In genomic region chr2:216694201-216694825, GRCh38 we compare ENCODE assay signal across 8 cellular contexts. TPM values are rescaled to one million over a fixed set of nuclear protein-coding genes. Genes with fewer than 3 reads are reported as not detected.
DNase-seq lines count a peak whose midpoint lies in the region; ATAC-seq lines count a peak whose summit lies in the region.

No MANE protein-coding gene starts in this region.

- H3K4me3 Mint-ChIP-seq in immature natural killer cell, result peak overlapping the region in 2 of 5 donors; percentile 42 to 55

- DNase-seq in DMS79 treated with DMSO at 0.1 percent for 48 hours (lab: John Stamatoyannopoulos, UW), result peak; percentile 57
- DNase-seq in NCI-H2107 (lab: John Stamatoyannopoulos, UW), result peak; percentile 77
- peak; percentile 18 for DNase-seq in activated naive CD4-positive, alpha-beta T cell treated with Interleukin-2 at 50 U/mL for 16 hours
- peak; percentile 57 for DNase-seq in glomerular visceral epithelial cell (ENCODE audit: extremely low spot score)
- DNase-seq in occipital lobe (lab: John Stamatoyannopoulos, UW), result peak; percentile 47
- no peak for DNase-seq in immature natural killer cell

- H3K9me3 Mint-ChIP-seq in immature natural killer cell, result no peaks in the 10 kb centered on the region

- peaks cover 23 to 28% (median 25%) of the 10 kb centered on the region in 3 donors for H3K27me3 Mint-ChIP-seq in immature natural killer cell (ENCODE audit: low read depth in 3 of 3)

- H3K4me1 Mint-ChIP-seq in immature natural killer cell, result peaks cover 24 to 29% of the 10 kb centered on the region in 2 donors

- ATAC-seq in HG03571 (IDR thresholded peaks at IDR 0.05; ENCODE audit: unreplicated experiment) (no peak), GM18520 (IDR thresholded peaks at IDR 0.05; ENCODE audit: unreplicated experiment) (no peak)

- H3K27ac Mint-ChIP-seq in immature natural killer cell, result no peak overlapping the region

- H3K36me3 Mint-ChIP-seq in immature natural killer cell, result no peaks in the 10 kb centered on the region

RNA-seq across cellular contexts. Expression of gene IGFBP5, which starts 1.0 kb away (rescaled TPM):
- total RNA-seq in occipital lobe, result 17.2 TPM
- not detected for polyA plus RNA-seq in immature natural killer cell

Comparison
In these comparisons a context has a peak if more than half of its experiments do, and no peak if none do; other contexts are left out.
1. DNase-seq: peak in DMS79 treated with DMSO at 0.1 percent for 48 hours (single experiment), NCI-H2107 (single experiment), activated naive CD4-positive, alpha-beta T cell treated with Interleukin-2 at 50 U/mL for 16 hours (single experiment), glomerular visceral epithelial cell (single experiment) and occipital lobe (single experiment); none in immature natural killer cell (0 of 3).